ENCODE assay signal across 8 cellular contexts in the genomic region with DNA sequence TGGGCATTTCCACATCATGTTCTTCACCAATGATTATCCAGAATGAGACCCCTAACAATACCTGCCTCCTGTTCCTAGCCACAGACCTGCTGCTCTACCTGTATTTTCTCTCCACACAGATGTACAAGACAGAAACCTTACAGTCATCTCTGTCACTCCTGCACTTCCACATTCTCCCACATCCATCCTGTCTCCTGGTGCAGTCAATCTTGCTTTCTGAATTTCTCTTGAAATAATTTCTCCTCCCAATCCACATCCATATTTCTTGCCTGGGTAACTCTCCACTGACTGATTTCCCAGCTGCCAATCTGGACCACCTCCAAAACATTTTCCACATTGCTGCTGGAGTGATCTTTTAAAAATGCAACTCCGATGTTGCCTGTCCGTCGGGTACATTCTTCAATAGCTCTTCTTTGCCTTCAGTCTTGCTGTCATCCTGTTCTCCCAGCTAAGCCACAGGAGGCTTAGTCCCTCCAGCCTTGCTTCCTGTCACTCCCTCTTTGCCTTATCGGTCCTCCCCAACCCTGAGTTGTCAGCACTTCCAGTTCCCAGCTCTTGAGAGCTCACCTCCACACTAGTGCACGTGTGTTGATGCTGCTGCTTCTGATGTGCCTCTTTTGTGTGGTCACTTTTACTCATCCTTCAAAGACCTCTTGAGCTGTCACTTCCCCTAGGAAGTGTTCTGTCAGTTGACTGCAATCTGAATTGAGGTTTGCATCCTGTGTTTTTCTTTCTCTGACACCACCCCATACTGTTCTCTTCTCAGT. TPM values are rescaled to one million over a fixed set of nuclear protein-coding genes. Genes with fewer than 3 reads are reported as not detected.
DNase-seq lines count a peak whose midpoint lies in the region; ATAC-seq lines count a peak whose summit lies in the region.

No MANE protein-coding gene starts in this region.

- H3K27me3 ChIP-seq in naive thymus-derived CD4-positive, alpha-beta T cell (ENCODE audit: control insufficient read depth in 2 of 2, insufficient read depth in 2 of 2, low read length in 2 of 2): no peaks in the 10 kb centered on the region

- no peak overlapping the region for H3K27ac ChIP-seq in naive thymus-derived CD4-positive, alpha-beta T cell (ENCODE audit: low read depth, low read length)

- peaks cover 23% of the 10 kb centered on the region for H3K4me1 Mint-ChIP-seq in activated naive CD8-positive, alpha-beta T cell (ENCODE audit: low read depth)
- H3K4me1 Mint-ChIP-seq in naive thymus-derived CD4-positive, alpha-beta T cell: peaks cover 15 to 57% (median 21%) of the 10 kb centered on the region in 7 donors

- H3K36me3 ChIP-seq in naive thymus-derived CD4-positive, alpha-beta T cell (ENCODE audit: control insufficient read depth in 2 of 3, insufficient read depth in 3 of 3, low read length in 3 of 3): no peaks in the 10 kb centered on the region

- H3K36me3 Mint-ChIP-seq in activated naive CD8-positive, alpha-beta T cell: no peaks in the 10 kb centered on the region
- peaks cover 0 to 6% (median 0%) of the 10 kb centered on the region in 5 donors for H3K36me3 Mint-ChIP-seq in naive thymus-derived CD4-positive, alpha-beta T cell

- DNase-seq in M059J (ENCODE audit: low read depth) (peak; percentile 69), cerebellum (ENCODE audit: low spot score) (no peak), NAMALWA (ENCODE audit: low spot score) (no peak)
- peak in 5 of 9 donors; percentile 13 to 47 (median 37) for DNase-seq in naive thymus-derived CD4-positive, alpha-beta T cell

- no peaks in the 10 kb centered on the region for H3K27me3 Mint-ChIP-seq in activated naive CD8-positive, alpha-beta T cell
- peaks cover 0 to 5% (median 0%) of the 10 kb centered on the region in 5 donors for H3K27me3 Mint-ChIP-seq in naive thymus-derived CD4-positive, alpha-beta T cell

- intact Hi-C loops in naive thymus-derived CD4-positive, alpha-beta T cell (cut with micrococcal nuclease): no loop called here

- H3K4me1 ChIP-seq in naive thymus-derived CD4-positive, alpha-beta T cell (ENCODE audit: control insufficient read depth in 2 of 2, insufficient read depth in 2 of 2, low read length in 2 of 2): peaks cover 7 to 13% of the 10 kb centered on the region in 2 donors

- ATAC-seq in GM21528 (IDR thresholded peaks at IDR 0.05; ENCODE audit: low FRiP score, unreplicated experiment) (peak; percentile 65), GM19324 (IDR thresholded peaks at IDR 0.05; ENCODE audit: low FRiP score, unreplicated experiment) (no peak)
- peak; percentile 54 for ATAC-seq in naive thymus-derived CD4-positive, alpha-beta T cell

- H3K9me3 Mint-ChIP-seq in activated naive CD8-positive, alpha-beta T cell (ENCODE audit: low read depth): no peaks in the 10 kb centered on the region
- no peaks in the 10 kb centered on the region for H3K9me3 Mint-ChIP-seq in naive thymus-derived CD4-positive, alpha-beta T cell

- no peaks in the 10 kb centered on the region for H3K9me3 ChIP-seq in naive thymus-derived CD4-positive, alpha-beta T cell (ENCODE audit: control insufficient read depth in 2 of 3, low read length in 3 of 3)

- POLR2A ChIA-PET in naive thymus-derived CD4-positive, alpha-beta T cell (lab: Charles Lee): interaction anchor here (0.6 to 0.9 kb wide), 2 partner anchors 13 to 226 kb away, joined by 3 read pairs; no protein-coding TSS in a partner anchor

- H3K4me3 ChIP-seq in GM08714 (ENCODE audit: low read length): peak overlapping the region; percentile 6; the same call in 1 of the 2 replicates
- no peak overlapping the region for H3K4me3 ChIP-seq in naive thymus-derived CD4-positive, alpha-beta T cell (ENCODE audit: low read length)

- CTCF ChIA-PET in naive thymus-derived CD4-positive, alpha-beta T cell (lab: Charles Lee): no interaction called here

- no peak overlapping the region for H3K27ac Mint-ChIP-seq in activated naive CD8-positive, alpha-beta T cell
- H3K27ac Mint-ChIP-seq in naive thymus-derived CD4-positive, alpha-beta T cell: peak overlapping the region in 4 of 9 donors; percentile 0 to 15 (median 8)

- peak overlapping the region; percentile 4 for H3K4me3 Mint-ChIP-seq in activated naive CD8-positive, alpha-beta T cell
- H3K4me3 Mint-ChIP-seq in naive thymus-derived CD4-positive, alpha-beta T cell: peak overlapping the region in 8 of 10 donors; percentile 2 to 72 (median 28)

RNA-seq across cellular contexts. Expression of a gene that starts 15.1 kb away (rescaled TPM):
- 40.4 and 48.0 TPM in 2 replicates for total RNA-seq in M059J (2014; rRNA removed; shearing (Covaris generic))
- 10 to 100 TPM in 1 of 5 experiments, 1 to 10 TPM in 2, under 1 TPM in 2; 0.89 to 32.7 (median 1.2) TPM for total RNA-seq in naive thymus-derived CD4-positive, alpha-beta T cell
- 1 to 10 TPM; 1.0 to 1.2 TPM for polyA plus RNA-seq in naive thymus-derived CD4-positive, alpha-beta T cell
- 54.1 TPM for total RNA-seq in cerebellum

Comparison
In these comparisons a context has a peak if more than half of its experiments do, and no peak if none do; other contexts are left out.
1. DNase-seq: peak in M059J (single experiment) and naive thymus-derived CD4-positive, alpha-beta T cell (5 of 9); none in cerebellum (single experiment) and NAMALWA (single experiment).